11 cellular contexts compared by ENCODE assay signal in the genomic region with DNA sequence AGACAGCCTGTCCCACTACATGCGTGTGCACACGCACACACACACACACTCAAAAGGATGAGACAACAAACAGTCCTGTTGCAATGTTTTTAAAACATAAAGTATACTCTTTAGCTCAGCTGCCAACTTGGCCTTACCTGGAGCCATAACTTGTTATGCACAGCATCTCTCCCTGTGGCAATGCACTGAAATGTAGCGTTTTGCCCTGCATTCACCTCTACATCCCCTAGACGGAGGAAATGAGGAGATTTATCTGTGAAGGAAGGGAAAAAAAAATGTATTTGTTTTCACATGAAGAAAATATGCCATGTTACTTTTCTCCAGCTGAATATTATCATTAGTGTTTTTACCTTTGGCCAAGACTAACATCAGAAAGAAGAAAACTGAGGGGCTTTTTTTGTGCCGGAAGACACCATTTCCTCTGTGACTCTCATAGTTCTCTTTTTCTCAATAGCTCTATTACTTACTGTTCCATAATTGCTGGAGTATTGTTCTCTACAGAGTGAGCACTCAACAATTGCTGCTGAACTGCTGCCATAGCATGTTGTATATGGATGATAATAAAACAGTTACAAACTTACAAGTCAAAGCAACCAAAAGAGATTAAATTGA.
DNase-seq lines count a peak whose midpoint lies in the region; ATAC-seq and TF ChIP-seq lines count a peak whose summit lies in the region.
"Had no signal": no experiment of that assay in that cellular context is flagged by ENCODE, and none has a peak within 500 bp of the region (broad histone marks: within the 10 kb centered on the region; RNA-seq: fewer than 3 reads in every experiment).

No MANE protein-coding gene starts in this region.

- no peak for DNase-seq in CD4-positive, alpha-beta T cell
- no peak for DNase-seq in activated CD8-positive, alpha-beta T cell treated with anti-CD3 and anti-CD28 coated beads for 36 hours
- no peak for DNase-seq in SJCRH30
- DNase-seq in activated naive CD4-positive, alpha-beta T cell (lab: John Stamatoyannopoulos, UW): no peak
- no peak for DNase-seq in T-helper 1 cell
- DNase-seq in NCI-H1092 treated with DMSO at 0.1 percent for 48 hours (lab: John Stamatoyannopoulos, UW): no peak
- DNase-seq: glutamatergic neuron had no signal

- peak overlapping the region; percentile 46 for H3K4me3 Mint-ChIP-seq in CD4-positive, alpha-beta T cell
- peak overlapping the region; percentile 18 for H3K4me3 Mint-ChIP-seq in activated CD8-positive, alpha-beta T cell treated with anti-CD3 and anti-CD28 coated beads for 36 hours
- H3K4me3 Mint-ChIP-seq: mesothelial cell of epicardium had no signal

- intact Hi-C loops in CD4-positive, alpha-beta T cell (cut with DNase I, micrococcal nuclease): no loop called here
- intact Hi-C loops in activated CD8-positive, alpha-beta T cell treated with anti-CD3 and anti-CD28 coated beads for 36 hours (cut with micrococcal nuclease): no loop called here

- H3K4me1 ChIP-seq in SJCRH30: peaks cover 5% of the 10 kb centered on the region; the same call in 1 of the 2 replicates

- TF ChIP-seq CTCF in CD4-positive, alpha-beta T cell (IDR thresholded peaks at IDR 0.05): no peak
- no peak for TF ChIP-seq CTCF in activated CD8-positive, alpha-beta T cell treated with anti-CD3 and anti-CD28 coated beads for 36 hours (IDR thresholded peaks at IDR 0.05)

- no peaks in the 10 kb centered on the region for H3K9me3 Mint-ChIP-seq in CD4-positive, alpha-beta T cell
- no peaks in the 10 kb centered on the region for H3K9me3 Mint-ChIP-seq in activated CD8-positive, alpha-beta T cell treated with anti-CD3 and anti-CD28 coated beads for 36 hours
- H3K9me3 Mint-ChIP-seq: mesothelial cell of epicardium had no signal

- CTCF ChIA-PET in CD4-positive, alpha-beta T cell (lab: Charles Lee): interaction anchor here (1.6 kb wide), 1 partner anchor 11 kb away, joined by 4 read pairs; no protein-coding TSS in a partner anchor
- CTCF ChIA-PET in activated CD8-positive, alpha-beta T cell treated with anti-CD3 and anti-CD28 coated beads for 36 hours (lab: Charles Lee): interaction anchor here (1.6 kb wide), 1 partner anchor 10 kb away, joined by 5 read pairs; no protein-coding TSS in a partner anchor

- H3K27ac ChIP-seq in CD4-positive, alpha-beta T cell (ENCODE audit: low read depth, low read length): no peak overlapping the region
- no peak overlapping the region for H3K27ac ChIP-seq in SJCRH30

- no peaks in the 10 kb centered on the region for H3K36me3 ChIP-seq in SJCRH30

- no peak overlapping the region for H3K4me3 ChIP-seq in SJCRH30

- POLR2A ChIA-PET in CD4-positive, alpha-beta T cell (lab: Charles Lee): interaction anchor here (0.9 to 1.5 kb wide), 3 partner anchors 10 to 384 kb away, joined by 3 to 4 read pairs (median 3); no protein-coding TSS in a partner anchor
- POLR2A ChIA-PET in activated CD8-positive, alpha-beta T cell treated with anti-CD3 and anti-CD28 coated beads for 36 hours (lab: Charles Lee): no interaction called here

- no peaks in the 10 kb centered on the region for H3K9me3 ChIP-seq in CD4-positive, alpha-beta T cell (ENCODE audit: control insufficient read depth, low read length)
- H3K9me3 ChIP-seq in SJCRH30 (replicated peaks): no peaks in the 10 kb centered on the region

- no peaks in the 10 kb centered on the region for H3K27me3 Mint-ChIP-seq in CD4-positive, alpha-beta T cell
- no peaks in the 10 kb centered on the region for H3K27me3 Mint-ChIP-seq in activated CD8-positive, alpha-beta T cell treated with anti-CD3 and anti-CD28 coated beads for 36 hours

- peaks cover 9% of the 10 kb centered on the region for H3K4me1 Mint-ChIP-seq in CD4-positive, alpha-beta T cell (ENCODE audit: low read depth)
- peaks cover 28% of the 10 kb centered on the region for H3K4me1 Mint-ChIP-seq in activated CD8-positive, alpha-beta T cell treated with anti-CD3 and anti-CD28 coated beads for 36 hours (ENCODE audit: low read depth)

- no peaks in the 10 kb centered on the region for H3K27me3 ChIP-seq in CD4-positive, alpha-beta T cell (ENCODE audit: control insufficient read depth, insufficient read depth, low read length)
- H3K27me3 ChIP-seq in SJCRH30: no peaks in the 10 kb centered on the region

- no peaks in the 10 kb centered on the region for H3K36me3 Mint-ChIP-seq in CD4-positive, alpha-beta T cell (ENCODE audit: low read depth)
- peaks cover 1% of the 10 kb centered on the region for H3K36me3 Mint-ChIP-seq in activated CD8-positive, alpha-beta T cell treated with anti-CD3 and anti-CD28 coated beads for 36 hours (ENCODE audit: low read depth)

- ATAC-seq in CD4-positive, alpha-beta T cell (ENCODE audit: poor library complexity): no peak
- peak; percentile 74 for ATAC-seq in GM19372 (IDR thresholded peaks at IDR 0.05; ENCODE audit: low read depth, unreplicated experiment)
- ATAC-seq in HG02970 (IDR thresholded peaks at IDR 0.05; ENCODE audit: low FRiP score, unreplicated experiment): peak; percentile 51
- ATAC-seq in activated CD8-positive, alpha-beta T cell treated with anti-CD3 and anti-CD28 coated beads for 36 hours: no peak
- ATAC-seq: SK-N-SH treated with all-trans-retinoic acid at 6 μM for 48 hours had no signal

- H3K27ac Mint-ChIP-seq in CD4-positive, alpha-beta T cell: no peak overlapping the region
- H3K27ac Mint-ChIP-seq in activated CD8-positive, alpha-beta T cell treated with anti-CD3 and anti-CD28 coated beads for 36 hours: peak overlapping the region; percentile 66
- H3K27ac Mint-ChIP-seq: mesothelial cell of epicardium had no signal

Comparison
In these comparisons a context has a peak if more than half of its experiments do, and no peak if none do; other contexts are left out.
1. ATAC-seq: peak in GM19372 (single experiment) and HG02970 (single experiment); none in CD4-positive, alpha-beta T cell (single experiment) and activated CD8-positive, alpha-beta T cell treated with anti-CD3 and anti-CD28 coated beads for 36 hours (single experiment).